14 cellular contexts compared by ENCODE assay signal in the genomic region with DNA sequence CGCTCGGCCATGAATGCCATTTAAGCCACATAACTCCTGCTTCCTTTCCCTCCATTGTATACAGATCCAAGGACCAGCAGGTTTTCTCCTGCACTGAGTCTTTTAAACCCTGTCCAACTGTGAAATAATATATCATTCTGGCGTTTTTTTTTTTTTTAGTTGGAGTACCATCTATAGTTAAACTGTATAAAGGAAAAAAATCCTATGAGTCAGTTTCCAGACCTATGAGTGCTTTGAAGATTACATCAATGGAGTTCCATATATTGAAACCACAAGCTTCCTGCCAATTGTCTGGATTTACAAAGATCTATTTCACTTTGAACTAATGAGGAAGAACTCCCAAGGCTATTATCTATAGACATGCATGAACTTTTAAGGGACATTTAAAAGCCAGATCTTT. TPM values are rescaled to one million over a fixed set of nuclear protein-coding genes. Genes with fewer than 3 reads are reported as not detected.
A peak's percentile ranks its signal among the peaks of the same experiment; 100 is the strongest.
DNase-seq lines count a peak whose midpoint lies in the region; ATAC-seq and TF ChIP-seq lines count a peak whose summit lies in the region.
"Had no signal": no experiment of that assay in that cellular context is flagged by ENCODE, and none has a peak within 500 bp of the region (broad histone marks: within the 10 kb centered on the region; RNA-seq: fewer than 3 reads in every experiment).

No MANE protein-coding gene starts in this region.

- H3K9me1 ChIP-seq in IMR-90 (ENCODE audit: insufficient read depth, low read length): peaks cover 3% of the 10 kb centered on the region; the same call in 1 of the 2 replicates

- DNase-seq in DMS53 (lab: John Stamatoyannopoulos, UW) (peak; percentile 82), IMR-90 (peak; percentile 80), foreskin keratinocyte (peak; percentile 74 to 86), left lobe of liver (ENCODE audit: low spot score) (no peak), cardiac septum (ENCODE audit: low spot score) (no peak)
- DNase-seq: COR-L47; hypothalamus; NCI-H524 treated with DMSO at 0.1 percent for 48 hours; posterior cingulate gyrus; stimulated activated CD4-positive, alpha-beta T cell treated with anti-CD3 and anti-CD28 coated beads, Interleukin-4, amount 100 ng/mL, for 4 hours had no signal

- H3K79me1 ChIP-seq in IMR-90 (ENCODE audit: low read depth in 1 of 2, low read length in 2 of 2): peaks cover 12 to 23% of the 10 kb centered on the region in 2 experiments; a peak in 3 of 4 replicates

- no peak for TF ChIP-seq CTCF in IMR-90 (conservative IDR thresholded peaks at IDR 0.05; ENCODE audit: low read depth, low read length)
- TF ChIP-seq CTCF in foreskin keratinocyte (conservative IDR thresholded peaks at IDR 0.05): no peak

- no peak overlapping the region for H4K91ac ChIP-seq in IMR-90 (ENCODE audit: insufficient read depth, low read depth, low read length)

- no peak overlapping the region for H2AFZ ChIP-seq in IMR-90 (replicated peaks; ENCODE audit: low read length, poor library complexity)

- no peak overlapping the region for H4K5ac ChIP-seq in IMR-90 (ENCODE audit: low read depth, low read length)

- H3K9ac ChIP-seq in IMR-90 (ENCODE audit: low read depth, low read length): no peak overlapping the region

- H3K27ac ChIP-seq in IMR-90 (ENCODE audit: insufficient read depth, low read length) (no peak overlapping the region), foreskin keratinocyte (peak overlapping the region; percentile 18)
- H3K27ac ChIP-seq: suprapubic skin had no signal

- peaks cover 8% of the 10 kb centered on the region; the same call in 1 of the 2 replicates for H4K20me1 ChIP-seq in IMR-90 (ENCODE audit: insufficient read depth, low read length)

- H3K18ac ChIP-seq in IMR-90 (ENCODE audit: low read depth, low read length): no peak overlapping the region

- POLR2A ChIA-PET in IMR-90 (lab: Charles Lee; ENCODE audit: unreplicated experiment): no interaction called here

- H2AK9ac ChIP-seq in IMR-90 (replicated peaks; ENCODE audit: low read depth, low read length, poor library complexity): no peak overlapping the region

- no peaks in the 10 kb centered on the region for H3K36me3 ChIP-seq in IMR-90 (ENCODE audit: control insufficient read depth, insufficient read depth, low read length)
- H3K36me3 ChIP-seq: suprapubic skin had no signal

- H3K14ac ChIP-seq in IMR-90 (replicated peaks; ENCODE audit: low read depth, low read length): no peak overlapping the region

- in situ Hi-C loops in IMR-90 (cut with MboI; ENCODE audit: low sequenced_read_pairs): no loop called here

- H2BK5ac ChIP-seq in IMR-90 (ENCODE audit: low read depth, low read length, poor library complexity, severe bottlenecking): no peak overlapping the region

- no peak overlapping the region for H3K4me2 ChIP-seq in IMR-90 (ENCODE audit: low read depth, low read length)

- dilution Hi-C loops in IMR-90 (cut with HindIII; ENCODE audit: low sequenced_read_pairs, unreplicated experiment): no loop called here

- CTCF ChIA-PET in IMR-90 (lab: Yijun Ruan, JAX): no interaction called here

- H2BK120ac ChIP-seq in IMR-90 (ENCODE audit: low read depth, low read length): no peak overlapping the region

- H3K9me3 ChIP-seq in IMR-90 (ENCODE audit: control insufficient read depth, insufficient read depth, low read length): no peaks in the 10 kb centered on the region
- H3K9me3 ChIP-seq: suprapubic skin had no signal

- no peaks in the 10 kb centered on the region for H3K27me3 ChIP-seq in IMR-90 (ENCODE audit: control insufficient read depth, insufficient read depth, low read length)
- H3K27me3 ChIP-seq in foreskin keratinocyte: no peaks in the 10 kb centered on the region
- H3K27me3 ChIP-seq: suprapubic skin had no signal

- ATAC-seq in IMR-90 (ENCODE audit: low read depth) (no peak), SK-N-SH treated with all-trans-retinoic acid at 6 μM for 48 hours (peak; percentile 8; the same call in 2 of the 3 replicates), foreskin keratinocyte (peak; percentile 3), left lobe of liver (no peak), HG03108 (IDR thresholded peaks at IDR 0.05; ENCODE audit: unreplicated experiment) (no peak), HG03378 (IDR thresholded peaks at IDR 0.05; ENCODE audit: unreplicated experiment) (no peak)

- TF ChIP-seq POLR2A in IMR-90 (IDR thresholded peaks at IDR 0.05; ENCODE audit: low read depth, low read length): no peak

- no peak overlapping the region for H3K4me3 ChIP-seq in IMR-90 (ENCODE audit: insufficient read depth, low read depth, low read length)
- H3K4me3 ChIP-seq: suprapubic skin had no signal

- H2BK20ac ChIP-seq in IMR-90 (ENCODE audit: low read depth, low read length): no peak overlapping the region

- H4K8ac ChIP-seq in IMR-90 (ENCODE audit: low read depth in 2 of 2, low read length in 2 of 2): no peak overlapping the region

- intact Hi-C loops in IMR-90 (cut with micrococcal nuclease): no loop called here
- intact Hi-C loops in cardiac septum (cut with DNase I): no loop called here

- no peak overlapping the region for H3K23ac ChIP-seq in IMR-90 (ENCODE audit: low read depth, low read length)

- H2AK5ac ChIP-seq in IMR-90 (ENCODE audit: low read depth, low read length): no peak overlapping the region

- no CpG with 5 or more reads among the region's 3 CpGs for WGBS in IMR-90 (ENCODE audit: extremely low coverage in 2 of 2, insufficient read length in 1 of 2), 2 experiments

- no peak overlapping the region for H3K4ac ChIP-seq in IMR-90 (ENCODE audit: low read depth, low read length)

- no peak for TF ChIP-seq RAD21 in IMR-90 (IDR thresholded peaks at IDR 0.05; ENCODE audit: low read length)

- no peak overlapping the region for H2BK15ac ChIP-seq in IMR-90 (ENCODE audit: low read depth, low read length)

- no TSS peak for BruUV-seq in IMR-90 (replicated peaks; lab: Mats Ljungman, UMichigan)

- H3K56ac ChIP-seq in IMR-90 (ENCODE audit: extremely low read depth, insufficient read depth, low read length): no peak overlapping the region

- H3K4me1 ChIP-seq in IMR-90 (ENCODE audit: control insufficient read depth, insufficient read depth, low read length) (peaks cover 8% of the 10 kb centered on the region), foreskin keratinocyte (peaks cover 25% of the 10 kb centered on the region)

TF ChIP-seq in IMR-90, 13 proteins besides CTCF, POLR2A, EP300 and RAD21:
- TF ChIP-seq MAFK (IDR thresholded peaks at IDR 0.05; ENCODE audit: low read depth, low read length) (no peak), USF2 (IDR thresholded peaks at IDR 0.05; ENCODE audit: low read depth, low read length) (no peak), SMC3 (IDR thresholded peaks at IDR 0.05; ENCODE audit: low read depth, low read length) (no peak), MXI1 (IDR thresholded peaks at IDR 0.05; ENCODE audit: borderline replicate concordance, low read depth, low read length) (no peak)

TF ChIP-seq in SK-N-SH treated with all-trans-retinoic acid at 6 μM for 48 hours, 23 proteins besides CTCF, POLR2A, EP300 and RAD21 (continues in another document):
- TF ChIP-seq PPARA (CRISPR knock-in tag; IDR thresholded peaks at IDR 0.05; ENCODE audit: borderline replicate concordance) (no peak), ARNTL (CRISPR knock-in tag; IDR thresholded peaks at IDR 0.05; ENCODE audit: borderline replicate concordance, low read depth) (no peak), PATZ1 (CRISPR knock-in tag; IDR thresholded peaks at IDR 0.05; ENCODE audit: borderline replicate concordance) (no peak), ESRRG (CRISPR knock-in tag; IDR thresholded peaks at IDR 0.05) (no peak)
- TF ChIP-seq, protein P1, sequence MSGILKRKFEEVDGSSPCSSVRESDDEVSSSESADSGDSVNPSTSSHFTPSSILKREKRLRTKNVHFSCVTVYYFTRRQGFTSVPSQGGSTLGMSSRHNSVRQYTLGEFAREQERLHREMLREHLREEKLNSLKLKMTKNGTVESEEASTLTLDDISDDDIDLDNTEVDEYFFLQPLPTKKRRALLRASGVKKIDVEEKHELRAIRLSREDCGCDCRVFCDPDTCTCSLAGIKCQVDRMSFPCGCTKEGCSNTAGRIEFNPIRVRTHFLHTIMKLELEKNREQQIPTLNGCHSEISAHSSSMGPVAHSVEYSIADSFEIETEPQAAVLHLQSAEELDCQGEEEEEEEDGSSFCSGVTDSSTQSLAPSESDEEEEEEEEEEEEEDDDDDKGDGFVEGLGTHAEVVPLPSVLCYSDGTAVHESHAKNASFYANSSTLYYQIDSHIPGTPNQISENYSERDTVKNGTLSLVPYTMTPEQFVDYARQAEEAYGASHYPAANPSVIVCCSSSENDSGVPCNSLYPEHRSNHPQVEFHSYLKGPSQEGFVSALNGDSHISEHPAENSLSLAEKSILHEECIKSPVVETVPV (CRISPR knock-in tag; IDR thresholded peaks at IDR 0.05): no peak

RNA-seq across cellular contexts. Expression of gene MALT1, which starts 2.4 kb away (rescaled TPM):
- total RNA-seq in IMR-90 (2012; rRNA removed) (25.3 and 25.8 TPM in 2 replicates), foreskin keratinocyte (28.4 and 31.6 TPM in 2 replicates), left lobe of liver (10.4 TPM), cardiac septum (12.8 TPM)
- polyA plus RNA-seq in IMR-90 (2012; rRNA removed) (6.8 and 8.3 TPM in 2 replicates), foreskin keratinocyte (11.0 and 13.0 TPM in 2 replicates)
- 1.4 and 1.9 TPM in 2 replicates for polyA plus RNA-seq in IMR-90 (2012; cell fraction: cytosol; rRNA removed)
- 2.6 and 17.9 TPM in 2 replicates for polyA plus RNA-seq in IMR-90 (2012; cell fraction: nucleus; rRNA removed; ENCODE audit: low replicate concordance)

RNA-seq across cellular contexts. Expression of gene ALPK2, which starts 40.0 kb away (rescaled TPM):
- total RNA-seq in IMR-90 (2012; rRNA removed) (81.7 and 89.1 TPM in 2 replicates), foreskin keratinocyte (0.07 and 0.27 TPM in 2 replicates), left lobe of liver (5.0 TPM), cardiac septum (116 TPM)
- polyA plus RNA-seq in IMR-90 (2012; rRNA removed) (28.0 and 33.7 TPM in 2 replicates), foreskin keratinocyte (0.02 TPM in 2 replicates)
- polyA plus RNA-seq in IMR-90 (2012; cell fraction: cytosol; rRNA removed): 4.9 and 5.7 TPM in 2 replicates
- polyA plus RNA-seq in IMR-90 (2012; cell fraction: nucleus; rRNA removed; ENCODE audit: low replicate concordance): 29.8 and 206 TPM in 2 replicates

Comparison
In these comparisons a context has a peak if more than half of its experiments do, and no peak if none do; other contexts are left out.
1. DNase-seq: peak in DMS53 (single experiment), IMR-90 (single experiment) and foreskin keratinocyte (2 of 2); none in left lobe of liver (single experiment) and cardiac septum (single experiment).
2. ATAC-seq: peak in SK-N-SH treated with all-trans-retinoic acid at 6 μM for 48 hours (single experiment) and foreskin keratinocyte (single experiment); none in IMR-90 (single experiment), left lobe of liver (single experiment), HG03108 (single experiment) and HG03378 (single experiment).
3. RNA of gene ALPK2, which starts 40.0 kb away (total RNA-seq): 116 TPM in cardiac septum (single experiment) and 81.7 to 89.1 TPM in IMR-90; 5.0 TPM in left lobe of liver (single experiment) and 0.07 to 0.27 TPM in foreskin keratinocyte; every median in the first group is over 10 times any median in the second.